ENCODE assay signal across 23 cellular contexts in genomic region chr9:136136127-136136445, GRCh38.
"Had no signal": no experiment of that assay in that cellular context is flagged by ENCODE, and none has a peak within 500 bp of the region (broad histone marks: within the 10 kb centered on the region; RNA-seq: fewer than 3 reads in every experiment).

No MANE protein-coding gene starts in this region.

- H3K36me3 Mint-ChIP-seq: mesothelial cell of epicardium had no signal

- H3K27ac Mint-ChIP-seq: dendritic cell treated with granulocyte-macrophage colony-stimulating factor and Interleukin-4, amounts not matched to agents 40 ng/mL and 50 ng/mL, for 4 days; effector memory CD8-positive, alpha-beta T cell; endodermal cell; mesothelial cell of epicardium had no signal

- H3K27ac ChIP-seq: colonic mucosa, epithelial cell of prostate, esophagus squamous epithelium, gastrocnemius medialis, heart right ventricle, left lung, lower lobe of right lung had no signal

- DNase-seq: colonic mucosa; cortex of kidney; effector CD8-positive, alpha-beta T cell; effector memory CD8-positive, alpha-beta T cell; endodermal cell; erythroblast; esophagus squamous epithelium; foreskin fibroblast; foreskin melanocyte; gastrocnemius medialis; glutamatergic neuron; head of caudate nucleus; heart right ventricle; hippocampal formation; left cardiac atrium; left lung; left ventricle myocardium superior; lower lobe of right lung; mesenchymal stem cell; mucosa of descending colon had no signal

- H3K4me3 Mint-ChIP-seq: dendritic cell treated with granulocyte-macrophage colony-stimulating factor and Interleukin-4, amounts not matched to agents 40 ng/mL and 50 ng/mL, for 4 days; effector memory CD8-positive, alpha-beta T cell; endodermal cell; mesothelial cell of epicardium had no signal

- H3K9me3 Mint-ChIP-seq: dendritic cell treated with granulocyte-macrophage colony-stimulating factor and Interleukin-4, amounts not matched to agents 40 ng/mL and 50 ng/mL, for 4 days; effector memory CD8-positive, alpha-beta T cell; endodermal cell; mesothelial cell of epicardium had no signal

- H3K36me3 ChIP-seq: colonic mucosa, esophagus squamous epithelium, gastrocnemius medialis, heart right ventricle, left lung, lower lobe of right lung had no signal

- H3K4me1 ChIP-seq: colonic mucosa had no signal

- H3K9me3 ChIP-seq: colonic mucosa, esophagus squamous epithelium, gastrocnemius medialis, heart right ventricle, left lung, lower lobe of right lung, mucosa of descending colon had no signal

- H3K4me3 ChIP-seq: colonic mucosa, esophagus squamous epithelium, gastrocnemius medialis, heart right ventricle, left lung, lower lobe of right lung, mucosa of descending colon had no signal
